ENCODE assay signal across 8 cellular contexts in the genomic region with DNA sequence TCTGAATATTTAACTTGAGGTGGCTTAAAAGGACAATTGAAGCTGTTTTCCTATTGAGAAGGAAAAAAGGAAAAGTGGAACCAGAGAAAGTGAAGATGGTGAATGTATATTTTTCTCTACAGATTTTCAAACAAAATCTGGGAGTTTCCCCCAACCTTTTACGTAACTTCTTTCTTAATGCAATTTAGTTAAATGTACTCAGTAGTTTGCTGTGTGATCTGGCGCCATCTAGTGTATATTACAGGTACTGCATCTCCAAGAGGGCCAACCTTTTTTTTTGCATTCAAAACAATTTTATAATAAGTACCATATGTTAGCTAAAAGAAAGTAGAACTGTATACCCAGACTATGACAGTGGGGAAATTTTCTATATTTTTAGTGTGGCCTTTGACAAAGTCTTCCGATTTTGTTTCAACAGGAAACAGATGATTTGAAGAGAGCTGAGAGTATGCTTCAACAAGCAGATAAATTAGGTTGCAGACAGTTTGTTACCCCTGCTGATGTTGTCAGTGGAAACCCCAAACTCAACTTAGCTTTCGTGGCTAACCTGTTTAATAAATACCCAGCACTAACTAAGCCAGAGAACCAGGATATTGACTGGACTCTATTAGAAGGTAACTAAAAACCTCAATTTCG.
DNase-seq lines count a peak whose midpoint lies in the region; ATAC-seq and TF ChIP-seq lines count a peak whose summit lies in the region.

No MANE protein-coding gene starts in this region.

- no peak overlapping the region for H3K4me3 ChIP-seq in WI38 (ENCODE audit: low read depth, low read length)

- no peak for ATAC-seq in HG03135 (IDR thresholded peaks at IDR 0.05; ENCODE audit: unreplicated experiment)
- ATAC-seq in GM18519 (IDR thresholded peaks at IDR 0.05; ENCODE audit: low FRiP score, unreplicated experiment), result no peak

- DNase-seq in AG09319 (ENCODE audit: extremely low read depth, low read depth) (peak; percentile 68), GM04503 (ENCODE audit: low read depth) (peak; percentile 21), NCI-H1092 treated with DMSO at 0.1 percent for 48 hours (lab: John Stamatoyannopoulos, UW) (peak; percentile 42), fibroblast of peridontal ligament (ENCODE audit: extremely low read depth) (peak; percentile 94), pons (ENCODE audit: low spot score) (peak; percentile 58)

- peak; percentile 91 for TF ChIP-seq CTCF in AG09319 (IDR thresholded peaks at IDR 0.05; ENCODE audit: low read depth, low read length)
- peak; percentile 67; the same call in 1 of the 2 replicates for TF ChIP-seq CTCF in WI38 (IDR thresholded peaks at IDR 0.05; ENCODE audit: low read depth, low read length)

Comparison
In these comparisons a context has a peak if more than half of its experiments do, and no peak if none do; other contexts are left out.
1. DNase-seq: peak in every context shown above with its lines; median percentile 94 in fibroblast of peridontal ligament; 68 in AG09319; 58 in pons; 42 in NCI-H1092 treated with DMSO at 0.1 percent for 48 hours; 21 in GM04503.